13 cellular contexts compared by ENCODE assay signal in the genomic region with DNA sequence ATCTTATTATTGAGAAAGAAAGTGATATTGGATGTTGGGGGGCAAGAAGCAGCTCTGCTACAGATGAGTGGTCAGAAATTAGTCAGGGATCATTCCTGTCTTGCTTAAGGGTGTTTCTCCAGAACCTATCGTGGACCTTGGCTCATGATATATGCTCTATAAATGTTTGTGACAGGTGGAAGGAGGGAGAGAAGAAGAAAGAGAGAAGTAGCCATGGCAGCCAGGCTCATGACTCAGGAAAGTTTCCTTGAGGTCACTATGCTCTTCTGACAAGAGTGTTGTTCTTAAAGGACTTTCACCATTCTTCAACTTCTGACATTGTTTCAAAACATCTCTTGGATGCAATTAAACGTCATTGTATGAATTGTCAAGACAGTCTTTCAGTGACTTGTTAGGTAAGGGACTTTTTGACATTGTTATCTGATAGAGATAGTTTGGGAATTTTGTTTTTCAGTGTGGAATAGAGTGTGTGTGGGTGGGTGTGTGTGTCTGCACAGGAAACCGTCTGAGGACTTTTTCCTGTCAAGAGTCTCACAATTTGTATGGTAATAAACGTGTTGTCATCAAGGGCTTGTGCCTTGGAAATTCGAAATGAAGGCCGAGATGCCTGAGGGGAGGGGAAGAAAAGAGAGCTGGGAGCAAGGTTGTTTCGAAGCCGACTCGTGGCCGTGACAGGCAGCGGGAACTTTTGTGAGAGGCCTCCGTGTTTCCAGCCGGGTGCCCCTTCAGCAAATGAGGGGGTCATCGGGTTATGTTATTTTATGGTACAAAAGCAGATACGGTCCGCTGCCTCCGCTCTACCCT.
DNase-seq lines count a peak whose midpoint lies in the region; ATAC-seq and TF ChIP-seq lines count a peak whose summit lies in the region.
"Had no signal": no experiment of that assay in that cellular context is flagged by ENCODE, and none has a peak within 500 bp of the region (broad histone marks: within the 10 kb centered on the region; RNA-seq: fewer than 3 reads in every experiment).

No MANE protein-coding gene starts in this region.

- H3K36me3 ChIP-seq in H7 (replicated peaks; ENCODE audit: control insufficient read depth, insufficient read depth, low read length) (no peaks in the 10 kb centered on the region), ascending aorta (no peaks in the 10 kb centered on the region), tibial nerve (no peaks in the 10 kb centered on the region)

- WGBS in tibial nerve, 2 donors, result 60 to 61% methylated on average over 14 to 17 of the region's 17 CpGs

- intact Hi-C loops in ascending aorta (cut with DNase I), result no loop called here

- H3K4me3 ChIP-seq in H7 (ENCODE audit: insufficient read depth, low read depth, low read length) (no peak overlapping the region), fibroblast of villous mesenchyme (ENCODE audit: low read depth, low read length) (no peak overlapping the region), ascending aorta (no peak overlapping the region), tibial nerve (no peak overlapping the region)
- H3K4me3 ChIP-seq: GM12878 had no signal

- peak in 1 of 2 donors; percentile 25 for ATAC-seq in activated T-cell treated with anti-CD3 and anti-CD28 coated beads, Interleukin-2, amount 50 U/mL, for 72 hours (replicated peaks in 1 of 2)
- ATAC-seq: GM12878, natural killer cell had no signal

- no peak for TF ChIP-seq EP300 in tibial nerve (IDR thresholded peaks at IDR 0.05)

- H3K4me1 Mint-ChIP-seq in activated T-cell treated with anti-CD3 and anti-CD28 coated beads, Interleukin-2, amount 50 U/mL, for 72 hours (ENCODE audit: low read depth), result peaks cover 25% of the 10 kb centered on the region
- H3K4me1 Mint-ChIP-seq: natural killer cell had no signal

- H3K4me3 Mint-ChIP-seq in activated T-cell treated with anti-CD3 and anti-CD28 coated beads, Interleukin-2, amount 50 U/mL, for 72 hours, result peak overlapping the region; percentile 23 to 48
- H3K4me3 Mint-ChIP-seq: natural killer cell had no signal

- no peaks in the 10 kb centered on the region for H3K4me1 ChIP-seq in ascending aorta
- H3K4me1 ChIP-seq in tibial nerve, result peaks cover 0 to 5% (median 0%) of the 10 kb centered on the region in 4 donors

- peak overlapping the region; percentile 58 for H3K27ac Mint-ChIP-seq in activated T-cell treated with anti-CD3 and anti-CD28 coated beads, Interleukin-2, amount 50 U/mL, for 72 hours
- H3K27ac Mint-ChIP-seq: natural killer cell had no signal

- DNase-seq in activated T-cell treated with anti-CD3 and anti-CD28 coated beads, Interleukin-2, amount 50 U/mL, for 72 hours, result no peak
- DNase-seq in activated T-cell treated with anti-CD3 and anti-CD28 coated beads, Interleukin-2, amount 50 U/mL, for 48 hours, result no peak
- DNase-seq in H7, result peak; percentile 24
- peak; percentile 2 for DNase-seq in fibroblast of villous mesenchyme (ENCODE audit: low read depth)
- peak; percentile 11 for DNase-seq in renal cortical epithelial cell (ENCODE audit: low read depth)
- DNase-seq in ureter (ENCODE audit: low spot score), result no peak
- DNase-seq in ascending aorta (ENCODE audit: low spot score in 2 of 2), result no peak
- DNase-seq in tibial nerve (ENCODE audit: low spot score in 2 of 2), result no peak
- DNase-seq: mammary epithelial cell, natural killer cell, NCI-H1105 had no signal

- peaks cover 4% of the 10 kb centered on the region for H3K27me3 Mint-ChIP-seq in activated T-cell treated with anti-CD3 and anti-CD28 coated beads, Interleukin-2, amount 50 U/mL, for 72 hours (ENCODE audit: low read depth)

- TF ChIP-seq CTCF in fibroblast of villous mesenchyme (IDR thresholded peaks at IDR 0.05; ENCODE audit: insufficient read depth, low read depth, low read length) (no peak), ascending aorta (IDR thresholded peaks at IDR 0.05) (no peak), tibial nerve (IDR thresholded peaks at IDR 0.05) (no peak)

- H3K27me3 ChIP-seq in H7 (ENCODE audit: control insufficient read depth, insufficient read depth, low read length), result no peaks in the 10 kb centered on the region
- no peaks in the 10 kb centered on the region for H3K27me3 ChIP-seq in ascending aorta
- H3K27me3 ChIP-seq in tibial nerve, result no peaks in the 10 kb centered on the region

- TF ChIP-seq POLR2A in tibial nerve (IDR thresholded peaks at IDR 0.05), result no peak

- H3K9me3 ChIP-seq in ascending aorta (no peaks in the 10 kb centered on the region), tibial nerve (no peaks in the 10 kb centered on the region)
- H3K9me3 ChIP-seq: SK-N-SH had no signal

- H3K27ac ChIP-seq in ascending aorta, result no peak overlapping the region
- no peak overlapping the region for H3K27ac ChIP-seq in tibial nerve

- peaks cover 4 to 6% of the 10 kb centered on the region in 2 donors for H3K9me3 Mint-ChIP-seq in activated T-cell treated with anti-CD3 and anti-CD28 coated beads, Interleukin-2, amount 50 U/mL, for 72 hours
- H3K9me3 Mint-ChIP-seq: natural killer cell had no signal

- peaks cover 2 to 8% of the 10 kb centered on the region in 2 donors for H3K36me3 Mint-ChIP-seq in activated T-cell treated with anti-CD3 and anti-CD28 coated beads, Interleukin-2, amount 50 U/mL, for 72 hours (ENCODE audit: insufficient read depth in 2 of 2)
- H3K36me3 Mint-ChIP-seq: natural killer cell had no signal

Comparison
In these comparisons a context has a peak if more than half of its experiments do, and no peak if none do; other contexts are left out.
1. DNase-seq: peak in H7 (single experiment), fibroblast of villous mesenchyme (single experiment) and renal cortical epithelial cell (single experiment); none in activated T-cell treated with anti-CD3 and anti-CD28 coated beads, Interleukin-2, amount 50 U/mL, for 72 hours (0 of 2), activated T-cell treated with anti-CD3 and anti-CD28 coated beads, Interleukin-2, amount 50 U/mL, for 48 hours (0 of 2), ureter (single experiment), ascending aorta (0 of 2) and tibial nerve (0 of 2).